8 cellular contexts compared by ENCODE assay signal in genomic region chr14:97177016-97177415, GRCh38.
DNase-seq lines count a peak whose midpoint lies in the region; ATAC-seq and TF ChIP-seq lines count a peak whose summit lies in the region.
"Had no signal": no experiment of that assay in that cellular context is flagged by ENCODE, and none has a peak within 500 bp of the region (broad histone marks: within the 10 kb centered on the region; RNA-seq: fewer than 3 reads in every experiment).

No MANE protein-coding gene starts in this region.

- H3K27me3 Mint-ChIP-seq in T-helper 2 cell treated with Interferon-gamma antibody and Interleukin-4, amounts not matched to agents 5 μg/mL and 100 μg/mL, for 36 hours (ENCODE audit: low read depth): no peaks in the 10 kb centered on the region

- H3K36me3 Mint-ChIP-seq in T-helper 2 cell treated with Interferon-gamma antibody and Interleukin-4, amounts not matched to agents 5 μg/mL and 100 μg/mL, for 36 hours (ENCODE audit: low read depth): peaks cover 3% of the 10 kb centered on the region

- TF ChIP-seq CTCF in GM12864 (IDR thresholded peaks at IDR 0.05; ENCODE audit: low read depth, low read length, missing control alignments): peak; percentile 36

- H3K9me3 Mint-ChIP-seq in T-helper 2 cell treated with Interferon-gamma antibody and Interleukin-4, amounts not matched to agents 5 μg/mL and 100 μg/mL, for 36 hours: peaks cover 6% of the 10 kb centered on the region

- ATAC-seq in HG02588 (IDR thresholded peaks at IDR 0.05; ENCODE audit: unreplicated experiment): no peak

- H3K4me3 Mint-ChIP-seq in T-helper 2 cell treated with Interferon-gamma antibody and Interleukin-4, amounts not matched to agents 5 μg/mL and 100 μg/mL, for 36 hours: no peak overlapping the region

- H3K4me3 ChIP-seq in GM12864 (ENCODE audit: low read depth, low read length): no peak overlapping the region
- no peak overlapping the region for H3K4me3 ChIP-seq in Jurkat, Clone E6-1 (ENCODE audit: low read length)
- H3K4me3 ChIP-seq: SK-N-MC had no signal

- H3K4me1 Mint-ChIP-seq in T-helper 2 cell treated with Interferon-gamma antibody and Interleukin-4, amounts not matched to agents 5 μg/mL and 100 μg/mL, for 36 hours (ENCODE audit: low read depth): peaks cover 24% of the 10 kb centered on the region

- no peak overlapping the region for H3K27ac Mint-ChIP-seq in T-helper 2 cell treated with Interferon-gamma antibody and Interleukin-4, amounts not matched to agents 5 μg/mL and 100 μg/mL, for 36 hours

- DNase-seq in GM12864 (ENCODE audit: low read depth): no peak
- DNase-seq in Jurkat, Clone E6-1 (ENCODE audit: low read depth, low spot score): peak; percentile 73
- DNase-seq in T-helper 2 cell treated with Interferon-gamma antibody and Interleukin-4, amounts not matched to agents 5 μg/mL and 100 μg/mL, for 36 hours (ENCODE audit: low spot score): peak; percentile 21
- peak; percentile 41 for DNase-seq in kidney tubule cell (ENCODE audit: low spot score)
- DNase-seq in putamen (ENCODE audit: low spot score): no peak
- DNase-seq in GDM1 (lab: John Stamatoyannopoulos, UW): no peak

Comparison
In these comparisons a context has a peak if more than half of its experiments do, and no peak if none do; other contexts are left out.
1. DNase-seq: peak in Jurkat, Clone E6-1 (single experiment), T-helper 2 cell treated with Interferon-gamma antibody and Interleukin-4, amounts not matched to agents 5 μg/mL and 100 μg/mL, for 36 hours (single experiment) and kidney tubule cell (single experiment); none in GM12864 (single experiment), putamen (single experiment) and GDM1 (single experiment).